Comparison of ENCODE assay signal across 20 cellular contexts in the genomic region with DNA sequence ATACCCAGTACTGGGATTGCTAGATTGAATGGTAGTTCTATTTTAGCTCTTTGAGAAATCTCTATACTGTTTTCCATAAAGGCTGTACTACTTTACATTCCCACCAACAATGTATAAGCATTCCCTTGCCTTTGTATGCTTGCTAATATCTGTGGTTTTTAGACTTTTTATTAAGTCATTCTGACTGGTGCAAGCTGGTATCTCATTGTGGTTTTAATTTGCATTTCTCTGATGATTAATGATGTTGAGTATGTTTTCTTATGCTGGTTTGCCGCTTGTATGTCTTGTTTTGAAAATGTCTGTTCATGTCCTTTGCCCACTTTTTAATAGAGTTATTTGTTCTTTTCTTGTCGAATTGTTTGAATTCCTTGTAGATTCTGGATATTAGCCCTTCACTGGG.
DNase-seq lines count a peak whose midpoint lies in the region; ATAC-seq and TF ChIP-seq lines count a peak whose summit lies in the region.
"Had no signal": no experiment of that assay in that cellular context is flagged by ENCODE, and none has a peak within 500 bp of the region (broad histone marks: within the 10 kb centered on the region; RNA-seq: fewer than 3 reads in every experiment).

No MANE protein-coding gene starts in this region.

- DNase-seq in HCEC 1CT: peak; percentile 83
- DNase-seq in fibroblast of lung (ENCODE audit: low read depth in 2 of 2): peak; percentile 81 to 94
- DNase-seq in CD1c-positive myeloid dendritic cell (ENCODE audit: extremely low spot score): no peak
- DNase-seq in activated effector memory CD4-positive, alpha-beta T cell treated with Interleukin-2 at 50 U/mL for 16 hours: no peak
- DNase-seq: body of pancreas; CD8-positive, alpha-beta memory T cell; effector memory CD8-positive, alpha-beta T cell; GF-D8; H7; Kasumi-1; NCI-H2081 treated with DMSO at 0.1 percent for 48 hours; SHP77 treated with DMSO at 0.1 percent for 48 hours; stimulated activated naive CD4-positive, alpha-beta T cell treated with Interleukin-2 at 50 U/mL for 16 hours; uterus had no signal

- H3K9me3 ChIP-seq in fibroblast of lung (ENCODE audit: control insufficient read depth, insufficient read depth, low read depth, low read length) (no peaks in the 10 kb centered on the region), skeletal muscle satellite cell (replicated peaks; ENCODE audit: low read length) (no peaks in the 10 kb centered on the region)
- H3K9me3 ChIP-seq: body of pancreas, uterus had no signal

- no peak overlapping the region for H2AFZ ChIP-seq in fibroblast of lung (ENCODE audit: low read length)

- TF ChIP-seq CTCF in fibroblast of lung (conservative IDR thresholded peaks at IDR 0.05 in 1 of 2, IDR thresholded peaks at IDR 0.05 in 1 of 2; ENCODE audit: low read depth in 1 of 2, low read length in 2 of 2): no peak

- H4K20me1 ChIP-seq in fibroblast of lung (ENCODE audit: control insufficient read depth, extremely low read depth, insufficient read depth, low read length): no peaks in the 10 kb centered on the region

- H3K27ac ChIP-seq in fibroblast of lung (ENCODE audit: insufficient read depth, low read length): no peak overlapping the region
- H3K27ac ChIP-seq: body of pancreas, HL-60, uterus had no signal

- peaks cover 16% of the 10 kb centered on the region for H3K4me1 ChIP-seq in fibroblast of lung (ENCODE audit: control insufficient read depth, extremely low read depth, insufficient read depth, low read length)
- peaks cover 53% of the 10 kb centered on the region for H3K4me1 ChIP-seq in skeletal muscle satellite cell (ENCODE audit: control insufficient read depth, insufficient read depth, low read length)
- H3K4me1 ChIP-seq: body of pancreas, uterus had no signal

- no peaks in the 10 kb centered on the region for H3K79me2 ChIP-seq in fibroblast of lung (ENCODE audit: control insufficient read depth, insufficient read depth, low read length)

- H3K4me2 ChIP-seq in fibroblast of lung (ENCODE audit: extremely low read depth, insufficient read depth, low read length) (peak overlapping the region; percentile 48), skeletal muscle satellite cell (ENCODE audit: low read length) (peak overlapping the region; percentile 18)

- H3K4me3 ChIP-seq in fibroblast of lung (replicated peaks in 1 of 4; ENCODE audit: control extremely low read depth in 1 of 4, insufficient read depth in 1 of 4, low read depth in 3 of 4, low read length in 4 of 4): no peak overlapping the region
- no peak overlapping the region for H3K4me3 ChIP-seq in skeletal muscle satellite cell (ENCODE audit: low read length)
- H3K4me3 ChIP-seq: body of pancreas, uterus had no signal

- H3K27me3 ChIP-seq in fibroblast of lung (ENCODE audit: control insufficient read depth, insufficient read depth, low read length) (no peaks in the 10 kb centered on the region), skeletal muscle satellite cell (ENCODE audit: control insufficient read depth, insufficient read depth, low read length) (no peaks in the 10 kb centered on the region)
- H3K27me3 ChIP-seq: body of pancreas, uterus had no signal

- H3K9ac ChIP-seq in fibroblast of lung (ENCODE audit: insufficient read depth, low read length) (no peak overlapping the region), skeletal muscle satellite cell (ENCODE audit: low read depth, low read length) (peak overlapping the region; percentile 78)

- ATAC-seq in SK-N-SH treated with all-trans-retinoic acid at 6 μM for 48 hours: peak; percentile 92
- ATAC-seq in HG03354 (IDR thresholded peaks at IDR 0.05; ENCODE audit: poor library complexity, severe bottlenecking, unreplicated experiment): no peak
- ATAC-seq: body of pancreas; effector memory CD8-positive, alpha-beta T cell; natural killer cell treated with Interleukin-12 subunit alpha and Interleukin-12 subunit beta and Interleukin-15 and Interleukin-18, amount 100 ng/mL, for 72 hours; sciatic nerve had no signal

- H3K36me3 ChIP-seq in fibroblast of lung (ENCODE audit: control insufficient read depth, insufficient read depth, low read length): no peaks in the 10 kb centered on the region
- no peaks in the 10 kb centered on the region for H3K36me3 ChIP-seq in skeletal muscle satellite cell (ENCODE audit: insufficient read depth, low read length)
- H3K36me3 ChIP-seq: uterus had no signal

TF ChIP-seq in SK-N-SH treated with all-trans-retinoic acid at 6 μM for 48 hours, 23 proteins besides CTCF, POLR2A, EP300 and RAD21:
- TF ChIP-seq ZNF8 (CRISPR knock-in tag; IDR thresholded peaks at IDR 0.05) (no peak), OSR1 (CRISPR knock-in tag; IDR thresholded peaks at IDR 0.05) (no peak)

Comparison
In these comparisons a context has a peak if more than half of its experiments do, and no peak if none do; other contexts are left out.
1. DNase-seq: peak in HCEC 1CT (single experiment) and fibroblast of lung (2 of 2); none in CD1c-positive myeloid dendritic cell (single experiment) and activated effector memory CD4-positive, alpha-beta T cell treated with Interleukin-2 at 50 U/mL for 16 hours (single experiment).